ENCODE assay signal across 8 cellular contexts in genomic region chr5:140372971-140373487, GRCh38. TPM values are rescaled to one million over a fixed set of nuclear protein-coding genes. Genes with fewer than 3 reads are reported as not detected.
A peak's percentile ranks its signal among the peaks of the same experiment; 100 is the strongest.
DNase-seq lines count a peak whose midpoint lies in the region; ATAC-seq and TF ChIP-seq lines count a peak whose summit lies in the region.

No MANE protein-coding gene starts in this region.

- ATAC-seq in HG03108 (IDR thresholded peaks at IDR 0.05; ENCODE audit: unreplicated experiment) (peak; percentile 70), GM18498 (IDR thresholded peaks at IDR 0.05; ENCODE audit: unreplicated experiment) (no peak)

- no peaks in the 10 kb centered on the region for H3K36me3 Mint-ChIP-seq in activated naive CD4-positive, alpha-beta T cell treated with anti-CD3 and anti-CD28 coated beads for 36 hours (ENCODE audit: low read depth)
- no peaks in the 10 kb centered on the region for H3K36me3 Mint-ChIP-seq in glutamatergic neuron (ENCODE audit: unreplicated experiment)

- H3K4me3 Mint-ChIP-seq in activated naive CD4-positive, alpha-beta T cell treated with anti-CD3 and anti-CD28 coated beads for 36 hours: no peak overlapping the region
- no peak overlapping the region for H3K4me3 Mint-ChIP-seq in glutamatergic neuron (ENCODE audit: unreplicated experiment)

- intact Hi-C loops in activated naive CD4-positive, alpha-beta T cell treated with anti-CD3 and anti-CD28 coated beads for 36 hours (cut with micrococcal nuclease): loop anchor here (1.0 kb wide), 2 partner anchors 262 to 347 kb away; no protein-coding TSS in a partner anchor

- H3K27ac Mint-ChIP-seq in activated naive CD4-positive, alpha-beta T cell treated with anti-CD3 and anti-CD28 coated beads for 36 hours: no peak overlapping the region
- no peak overlapping the region for H3K27ac Mint-ChIP-seq in glutamatergic neuron (ENCODE audit: unreplicated experiment)

- peak; percentile 78 for DNase-seq in G401 (ENCODE audit: low spot score)
- peak; percentile 75 for DNase-seq in OCI-M1 (lab: John Stamatoyannopoulos, UW)
- peak; percentile 58 for DNase-seq in activated naive CD4-positive, alpha-beta T cell treated with anti-CD3 and anti-CD28 coated beads for 36 hours
- peak; percentile 75 for DNase-seq in glutamatergic neuron
- peak in 46 of 56 donors; percentile 6 to 79 (median 38) for DNase-seq in nucleus accumbens (lab: John Stamatoyannopoulos, UW)
- no peak for DNase-seq in T-helper 9 cell

- H3K9me3 Mint-ChIP-seq in activated naive CD4-positive, alpha-beta T cell treated with anti-CD3 and anti-CD28 coated beads for 36 hours: no peaks in the 10 kb centered on the region
- peaks cover 2% of the 10 kb centered on the region for H3K9me3 Mint-ChIP-seq in glutamatergic neuron (ENCODE audit: unreplicated experiment)

- H3K27me3 Mint-ChIP-seq in activated naive CD4-positive, alpha-beta T cell treated with anti-CD3 and anti-CD28 coated beads for 36 hours (ENCODE audit: low read depth): no peaks in the 10 kb centered on the region
- peaks cover 2% of the 10 kb centered on the region for H3K27me3 Mint-ChIP-seq in glutamatergic neuron (ENCODE audit: unreplicated experiment)

- in situ Hi-C loops in G401 (cut with HindIII; ENCODE audit: low sequenced_read_pairs): no loop called here

- H3K4me1 Mint-ChIP-seq in activated naive CD4-positive, alpha-beta T cell treated with anti-CD3 and anti-CD28 coated beads for 36 hours (ENCODE audit: low read depth): peaks cover 2% of the 10 kb centered on the region
- no peaks in the 10 kb centered on the region for H3K4me1 Mint-ChIP-seq in glutamatergic neuron (ENCODE audit: low read depth, unreplicated experiment)

- CTCF ChIA-PET in activated naive CD4-positive, alpha-beta T cell treated with anti-CD3 and anti-CD28 coated beads for 36 hours (lab: Charles Lee): interaction anchor here (0.6 to 4.8 kb wide), 30 partner anchors 9 to 353 kb away, joined by 3 to 26 read pairs (median 5); partner anchors contain the start of genes ANKHD1, HARS1, HARS2 and HBEGF

- peak; percentile 81 for TF ChIP-seq CTCF in glutamatergic neuron (IDR thresholded peaks at IDR 0.05; ENCODE audit: partially characterized antibody, unreplicated experiment)

RNA-seq across cellular contexts. Expression of gene SLC4A9, which starts 13.0 kb away (rescaled TPM):
- not detected in 2 replicates for total RNA-seq in G401 (2014; rRNA removed; shearing (Covaris generic))
- under 1 TPM; 0.07 to 0.12 TPM for total RNA-seq in activated naive CD4-positive, alpha-beta T cell treated with anti-CD3 and anti-CD28 coated beads for 36 hours
- total RNA-seq in glutamatergic neuron (ENCODE audit: unreplicated experiment): not detected

RNA-seq across cellular contexts. Expression of gene HBEGF, which starts 26.6 kb away (rescaled TPM):
- 28.3 and 40.1 TPM in 2 replicates for total RNA-seq in G401 (2014; rRNA removed; shearing (Covaris generic))
- 1 to 10 TPM; 8.7 to 9.1 TPM for total RNA-seq in activated naive CD4-positive, alpha-beta T cell treated with anti-CD3 and anti-CD28 coated beads for 36 hours
- total RNA-seq in glutamatergic neuron (ENCODE audit: unreplicated experiment): 2.5 TPM

RNA-seq across cellular contexts. Expression of gene ANKHD1, which starts 28.6 kb away (rescaled TPM):
- total RNA-seq in G401 (2014; rRNA removed; shearing (Covaris generic)): 47.9 and 69.4 TPM in 2 replicates
- total RNA-seq in activated naive CD4-positive, alpha-beta T cell treated with anti-CD3 and anti-CD28 coated beads for 36 hours: 10 to 100 TPM; 83.2 to 87.0 TPM
- 105 TPM for total RNA-seq in glutamatergic neuron (ENCODE audit: unreplicated experiment)
